10 cellular contexts compared by ENCODE assay signal in genomic region chr21:43603641-43604504, GRCh38. TPM values are rescaled to one million over a fixed set of nuclear protein-coding genes. Genes with fewer than 3 reads are reported as not detected.
A peak's percentile ranks its signal among the peaks of the same experiment; 100 is the strongest.
DNase-seq lines count a peak whose midpoint lies in the region; ATAC-seq and TF ChIP-seq lines count a peak whose summit lies in the region.
"Had no signal": no experiment of that assay in that cellular context is flagged by ENCODE, and none has a peak within 500 bp of the region (broad histone marks: within the 10 kb centered on the region; RNA-seq: fewer than 3 reads in every experiment).

No MANE protein-coding gene starts in this region.

- CTCF ChIA-PET in Calu3 (lab: Charles Lee), result interaction anchor here (0.7 kb wide), 1 partner anchor 278 kb away, joined by 3 read pairs; no protein-coding TSS in a partner anchor

- no peaks in the 10 kb centered on the region for H3K27me3 Mint-ChIP-seq in Calu3 (ENCODE audit: unreplicated experiment)
- H3K27me3 Mint-ChIP-seq: T-helper 17 cell had no signal

- BruUV-seq in Calu3 (replicated peaks; lab: Mats Ljungman, UMichigan), result no TSS peak

- TF ChIP-seq CTCF in omental fat pad (IDR thresholded peaks at IDR 0.05), result no peak
- TF ChIP-seq CTCF in Calu3 (IDR thresholded peaks at IDR 0.05; ENCODE audit: unreplicated experiment), result no peak

- H3K4me3 Mint-ChIP-seq in Calu3 (ENCODE audit: low read depth, unreplicated experiment), result no peak overlapping the region
- H3K4me3 Mint-ChIP-seq: T-helper 17 cell had no signal

- peak; percentile 63 for DNase-seq in Daoy (ENCODE audit: low read depth)
- peak; percentile 3 for DNase-seq in MV-4-11 (lab: John Stamatoyannopoulos, UW)
- no peak for DNase-seq in omental fat pad (ENCODE audit: low spot score)
- DNase-seq in Calu3, result no peak
- no peak for DNase-seq in posterior cingulate gyrus
- DNase-seq: KG1, T-helper 17 cell had no signal

- no peaks in the 10 kb centered on the region for H3K36me3 Mint-ChIP-seq in Calu3 (ENCODE audit: insufficient read depth, unreplicated experiment)

- H3K27ac Mint-ChIP-seq in Calu3 (ENCODE audit: unreplicated experiment), result no peak overlapping the region
- H3K27ac Mint-ChIP-seq: T-helper 17 cell had no signal

- H3K9me3 Mint-ChIP-seq in Calu3 (ENCODE audit: low read depth, unreplicated experiment), result no peaks in the 10 kb centered on the region

- peaks cover 18% of the 10 kb centered on the region for H3K4me1 Mint-ChIP-seq in Calu3 (ENCODE audit: low read depth, unreplicated experiment)

- intact Hi-C loops in Calu3 (cut with micrococcal nuclease; ENCODE audit: unreplicated experiment), result loop anchor here (5.0 kb wide), 1 partner anchor 33 kb away; no protein-coding TSS in a partner anchor
- intact Hi-C loops in posterior cingulate gyrus (cut with DNase I), result no loop called here

- peak; percentile 8 for ATAC-seq in esophagus mucosa
- ATAC-seq in omental fat pad (ENCODE audit: low FRiP score), result peak; percentile 30
- ATAC-seq in HG02870 (IDR thresholded peaks at IDR 0.05; ENCODE audit: unreplicated experiment), result no peak
- no peak for ATAC-seq in GM21576 (IDR thresholded peaks at IDR 0.05; ENCODE audit: unreplicated experiment)
- ATAC-seq: T-helper 17 cell had no signal

RNA-seq across cellular contexts. Expression of gene HSF2BP, which starts 55.4 kb away (rescaled TPM):
- total RNA-seq in Daoy (2014; rRNA removed; shearing (Covaris generic)), result 2.7 and 3.5 TPM in 2 replicates
- total RNA-seq in esophagus mucosa, result 0.92 TPM
- total RNA-seq in omental fat pad, result 1 to 10 TPM in 2 of 4 donors, under 1 TPM in 1, not detected in 1; 0.94 to 1.6 (median 1.1) TPM
- 0.95 and 1.5 TPM in 2 replicates for total RNA-seq in Calu3 (2022)

RNA-seq across cellular contexts. Expression of gene RRP1B, which starts 55.5 kb away (rescaled TPM):
- 45.9 and 46.7 TPM in 2 replicates for total RNA-seq in Daoy (2014; rRNA removed; shearing (Covaris generic))
- 15.4 TPM for total RNA-seq in esophagus mucosa
- total RNA-seq in omental fat pad, result 10 to 100 TPM; 19.4 to 47.4 (median 22.0) TPM
- 24.6 and 26.0 TPM in 2 replicates for total RNA-seq in Calu3 (2022)

Comparison
In these comparisons a context has a peak if more than half of its experiments do, and no peak if none do; other contexts are left out.
1. DNase-seq: peak in Daoy (single experiment) and MV-4-11 (single experiment); none in omental fat pad (single experiment), Calu3 (single experiment) and posterior cingulate gyrus (0 of 10).
2. ATAC-seq: peak in esophagus mucosa (single experiment) and omental fat pad (single experiment); none in HG02870 (single experiment) and GM21576 (single experiment).